15 cellular contexts compared by ENCODE assay signal in the genomic region with DNA sequence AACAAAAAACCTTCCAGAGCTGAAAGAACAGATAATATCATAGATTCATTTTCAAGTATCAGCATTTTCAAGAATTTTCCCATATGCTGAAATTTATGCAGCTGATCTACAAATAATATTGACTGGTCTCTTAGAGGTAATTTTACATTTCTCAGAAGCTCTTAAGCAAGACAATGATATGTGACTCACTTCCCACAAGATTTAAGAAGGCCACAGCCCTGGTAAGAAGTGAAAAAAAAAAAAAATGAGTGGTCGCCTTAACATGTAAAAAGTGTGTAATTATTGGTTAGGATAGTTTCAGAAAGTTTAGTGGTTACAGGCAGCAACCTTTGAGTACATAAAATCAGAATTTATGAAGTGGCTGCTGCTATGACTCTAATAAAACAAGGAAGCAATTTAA. TPM values are rescaled to one million over a fixed set of nuclear protein-coding genes. Genes with fewer than 3 reads are reported as not detected.
DNase-seq lines count a peak whose midpoint lies in the region; ATAC-seq, FAIRE-seq and TF ChIP-seq lines count a peak whose summit lies in the region.
"Had no signal": no experiment of that assay in that cellular context is flagged by ENCODE, and none has a peak within 500 bp of the region (broad histone marks: within the 10 kb centered on the region; RNA-seq: fewer than 3 reads in every experiment).

No MANE protein-coding gene starts in this region.

- H3K4me2 ChIP-seq in A549, result 0 out of 3 replicates have a peak overlapping the region, but pooled peaks have one; percentile 23

- no peak overlapping the region for H3K4me3 ChIP-seq in A549

- TF ChIP-seq POLR2A in A549 (IDR thresholded peaks at IDR 0.05; ENCODE audit: low read length) (no peak), GM12891 (IDR thresholded peaks at IDR 0.05; ENCODE audit: low read depth, low read length) (no peak)

- CTCF ChIA-PET in A549 (lab: Yijun Ruan, JAX), result no interaction called here

- no peak for TF ChIP-seq EP300 in A549 (IDR thresholded peaks at IDR 0.05)

- no peak for FAIRE-seq in A549 (lab: Jason Lieb, UNC)
- peak; percentile 87 for FAIRE-seq in RCC 7860 (lab: Jason Lieb, UNC)
- FAIRE-seq in GM12891 (lab: Jason Lieb, UNC), result no peak
- FAIRE-seq: HepG2 had no signal

- WGBS in A549 (ENCODE audit: missing lambda C conversion rate), result 3% methylated on average over 1 of the region's 1 CpG

- POLR2A ChIA-PET in A549 (lab: Yijun Ruan, JAX), result no interaction called here

- in situ Hi-C loops in GM13977 (cut with MboI; ENCODE audit: low pct_unique_long_range_greater_than_20kb, low sequenced_read_pairs, unreplicated experiment), result no loop called here

- H3K4me1 ChIP-seq in A549, result peaks cover 27% of the 10 kb centered on the region

- H3K27ac ChIP-seq in A549, result peak overlapping the region in 1 of 2 experiments; percentile 60; a peak in 2 of 6 replicates

- TF ChIP-seq RAD21 in A549 (conservative IDR thresholded peaks at IDR 0.05 in 1 of 2, IDR thresholded peaks at IDR 0.05 in 1 of 2), result no peak

- no peak for ATAC-seq in A549
- no peak for ATAC-seq in GM18519 (IDR thresholded peaks at IDR 0.05; ENCODE audit: low FRiP score, unreplicated experiment)
- ATAC-seq: HepG2 had no signal

- no peak for DNase-seq in A549 (ENCODE audit: low read depth in 1 of 2, low spot score in 1 of 2)
- peak; percentile 31 for DNase-seq in GM13977 (ENCODE audit: low spot score)
- peak; percentile 64 for DNase-seq in RCC 7860 (ENCODE audit: low spot score)
- peak; percentile 52 for DNase-seq in fibroblast of gingiva (ENCODE audit: low read depth)
- no peak for DNase-seq in GM12891 (ENCODE audit: insufficient read length, low spot score)
- no peak for DNase-seq in NCI-H1417 treated with DMSO at 0.1 percent for 48 hours (lab: John Stamatoyannopoulos, UW)
- no peak for DNase-seq in SHP77 (lab: John Stamatoyannopoulos, UW)
- DNase-seq: activated naive CD4-positive, alpha-beta T cell treated with anti-CD3 and anti-CD28 coated beads, Interleukin-2, amount 10 ng/mL, durations not matched to agents 7 days and 5 days; CD4-positive, alpha-beta T cell; effector CD8-positive, alpha-beta T cell; naive B cell; NCI-H2171 treated with DMSO at 0.1 percent for 48 hours; SHP77 treated with DMSO at 0.1 percent for 48 hours had no signal

- H3K9me3 ChIP-seq in A549, result no peaks in the 10 kb centered on the region

- TF ChIP-seq CTCF in A549 (IDR thresholded peaks at IDR 0.05) (no peak), GM13977 (IDR thresholded peaks at IDR 0.05; ENCODE audit: extremely low read depth, insufficient read depth, missing control alignments) (no peak)

TF ChIP-seq in A549, 52 proteins besides CTCF, POLR2A, EP300 and RAD21:
- TF ChIP-seq EHMT2 (IDR thresholded peaks at IDR 0.05; ENCODE audit: low read depth) (no peak), ZNF302 (CRISPR knock-in tag; IDR thresholded peaks at IDR 0.05) (no peak), FOSL2 (IDR thresholded peaks at IDR 0.05) (no peak), FOSL2 (CRISPR knock-in tag; IDR thresholded peaks at IDR 0.05) (no peak), PHF8 (IDR thresholded peaks at IDR 0.05; ENCODE audit: borderline replicate concordance, low read depth) (no peak), HEYL (CRISPR knock-in tag; IDR thresholded peaks at IDR 0.05) (no peak), TFCP2L1 (CRISPR knock-in tag; IDR thresholded peaks at IDR 0.05) (no peak), USF2 (IDR thresholded peaks at IDR 0.05) (no peak), KDM1A (IDR thresholded peaks at IDR 0.05; ENCODE audit: low read depth) (no peak), HDAC2 (IDR thresholded peaks at IDR 0.05) (no peak), NR3C1 (IDR thresholded peaks at IDR 0.05) (no peak), CEBPB (IDR thresholded peaks at IDR 0.05) (no peak), BHLHE40 (IDR thresholded peaks at IDR 0.05; ENCODE audit: low read depth, low read length) (no peak), MAZ (IDR thresholded peaks at IDR 0.05; ENCODE audit: borderline replicate concordance, low read depth, low read length) (no peak), POLR2AphosphoS2 (conservative IDR thresholded peaks at IDR 0.05; ENCODE audit: low read length) (no peak)
- TF ChIP-seq, protein P1, sequence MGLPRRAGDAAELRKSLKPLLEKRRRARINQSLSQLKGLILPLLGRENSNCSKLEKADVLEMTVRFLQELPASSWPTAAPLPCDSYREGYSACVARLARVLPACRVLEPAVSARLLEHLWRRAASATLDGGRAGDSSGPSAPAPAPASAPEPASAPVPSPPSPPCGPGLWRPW (IDR thresholded peaks at IDR 0.05), result no peak

TF ChIP-seq in GM12891, 5 proteins besides CTCF, POLR2A, EP300 and RAD21:
- TF ChIP-seq POU2F2 (IDR thresholded peaks at IDR 0.05; ENCODE audit: low read depth, low read length), result no peak
- TF ChIP-seq TAF1 (IDR thresholded peaks at IDR 0.05; ENCODE audit: low read depth, low read length), result no peak
- TF ChIP-seq POLR2AphosphoS5 (IDR thresholded peaks at IDR 0.05; ENCODE audit: low read depth, low read length), result no peak
TF ChIP-seq in GM12891: peak in this region for 0.

RNA-seq across cellular contexts. Expression of gene NUFIP1, which starts 54.5 kb away (rescaled TPM):
- polyA plus RNA-seq in A549 (2011; rRNA removed), result 3.7 and 4.2 TPM in 2 replicates
- 1.7 TPM in 2 replicates for polyA plus RNA-seq in A549 (2012; cell fraction: cytosol; rRNA removed)
- 3.2 and 3.3 TPM in 2 replicates for polyA plus RNA-seq in A549 (2012; cell fraction: nucleus; rRNA removed)
- polyA plus RNA-seq in A549 (2017; fragmentation: RNase III; extraction: RNeasy Plus Mini Kit Qiagen cat#74134 plus additional on column Dnase treatment), result 6.3 to 6.5 TPM (median 6.5 TPM) in 3 replicates
- polyA minus RNA-seq in A549 (2011; rRNA and poly(A)+ RNA removed), result 1.4 and 1.7 TPM in 2 replicates
- 3.9 TPM for polyA plus RNA-seq in GM12891 (2012; ENCODE audit: low read depth, missing spikeins)

RNA-seq across cellular contexts. Expression of gene GPALPP1, which starts 54.6 kb away (rescaled TPM):
- polyA plus RNA-seq in A549 (2011; rRNA removed), result 15.5 and 21.0 TPM in 2 replicates
- 4.8 and 5.4 TPM in 2 replicates for polyA plus RNA-seq in A549 (2012; cell fraction: cytosol; rRNA removed)
- polyA plus RNA-seq in A549 (2012; cell fraction: nucleus; rRNA removed), result 6.6 and 11.8 TPM in 2 replicates
- polyA plus RNA-seq in A549 (2017; fragmentation: RNase III; extraction: RNeasy Plus Mini Kit Qiagen cat#74134 plus additional on column Dnase treatment), result 13.3 to 13.5 TPM (median 13.4 TPM) in 3 replicates
- polyA minus RNA-seq in A549 (2011; rRNA and poly(A)+ RNA removed), result 9.5 and 15.6 TPM in 2 replicates
- polyA plus RNA-seq in GM12891 (2012; ENCODE audit: low read depth, missing spikeins), result 17.4 TPM

Comparison
In these comparisons a context has a peak if more than half of its experiments do, and no peak if none do; other contexts are left out.
1. DNase-seq: peak in GM13977 (single experiment), RCC 7860 (single experiment) and fibroblast of gingiva (single experiment); none in A549 (0 of 2), GM12891 (single experiment), NCI-H1417 treated with DMSO at 0.1 percent for 48 hours (single experiment) and SHP77 (0 of 2).